Comparison of ENCODE assay signal across 1 cellular context in the genomic region with DNA sequence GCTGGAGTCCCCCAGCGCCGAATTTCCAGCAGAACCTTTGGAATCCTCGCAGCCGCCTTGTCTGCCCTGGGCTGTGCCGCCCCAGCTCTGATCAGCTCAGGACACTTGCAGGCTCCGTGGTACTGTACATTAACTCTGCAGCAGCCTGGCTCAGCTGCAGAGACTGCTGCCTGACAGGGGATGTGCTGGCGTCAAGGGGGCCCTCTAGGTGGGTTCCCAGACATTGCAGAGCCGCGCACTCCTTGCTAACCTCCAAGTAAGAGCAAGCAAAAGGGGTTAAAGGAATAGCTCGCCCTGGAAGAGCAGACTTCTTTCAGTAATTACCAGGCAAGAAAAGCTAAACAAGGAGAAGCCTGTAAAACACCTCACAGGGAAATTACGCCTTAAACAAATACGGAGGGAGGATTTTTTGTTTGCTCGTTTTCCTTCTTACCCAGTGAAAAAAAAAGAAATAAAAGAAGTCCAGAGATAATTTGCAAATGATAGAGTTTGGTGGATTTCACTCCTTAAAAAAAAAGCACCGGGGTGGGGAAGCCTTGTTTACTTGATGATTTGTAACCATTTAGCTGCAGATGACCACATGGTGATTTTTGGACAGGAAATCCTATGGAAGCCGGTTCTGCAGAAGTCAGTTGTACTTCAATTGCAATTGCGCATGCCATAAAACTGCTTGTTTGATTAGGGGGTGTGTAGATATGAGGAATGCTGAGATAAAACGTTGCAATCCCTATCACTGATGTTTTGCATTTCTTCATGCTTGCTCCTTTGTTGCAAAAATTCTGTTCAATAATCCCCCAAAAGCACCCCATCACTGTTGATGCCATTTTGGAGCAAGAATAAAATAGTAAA.
TF ChIP-seq lines count a peak whose summit lies in the region.

No MANE protein-coding gene starts in this region.

TF ChIP-seq in HEK293, 187 proteins besides CTCF, POLR2A, EP300 and RAD21 (continued from another document and continues in another):
- no peak for TF ChIP-seq ZNF292 (tag by site-specific recombination; IDR thresholded peaks at IDR 0.05; ENCODE audit: borderline replicate concordance, low read depth)
- TF ChIP-seq ZNF274 (IDR thresholded peaks at IDR 0.05; ENCODE audit: low read length): no peak
- TF ChIP-seq ZNF274 (tag by site-specific recombination; IDR thresholded peaks at IDR 0.05; ENCODE audit: borderline replicate concordance): no peak
- TF ChIP-seq ZNF404 (tag by site-specific recombination; IDR thresholded peaks at IDR 0.05): no peak
- 0 out of 2 replicates have a peak, but pooled peaks have one; percentile 23 for TF ChIP-seq ZXDB (tag by site-specific recombination; IDR thresholded peaks at IDR 0.05)
- TF ChIP-seq ZBTB17 (tag by site-specific recombination; IDR thresholded peaks at IDR 0.05): peak; percentile 72
- no peak for TF ChIP-seq ZNF791 (tag by site-specific recombination; IDR thresholded peaks at IDR 0.05)
- TF ChIP-seq ZNF555 (tag by site-specific recombination; conservative IDR thresholded peaks at IDR 0.05): no peak
- TF ChIP-seq KLF7 (tag by site-specific recombination; IDR thresholded peaks at IDR 0.05; ENCODE audit: borderline replicate concordance): no peak
- TF ChIP-seq, protein P1, sequence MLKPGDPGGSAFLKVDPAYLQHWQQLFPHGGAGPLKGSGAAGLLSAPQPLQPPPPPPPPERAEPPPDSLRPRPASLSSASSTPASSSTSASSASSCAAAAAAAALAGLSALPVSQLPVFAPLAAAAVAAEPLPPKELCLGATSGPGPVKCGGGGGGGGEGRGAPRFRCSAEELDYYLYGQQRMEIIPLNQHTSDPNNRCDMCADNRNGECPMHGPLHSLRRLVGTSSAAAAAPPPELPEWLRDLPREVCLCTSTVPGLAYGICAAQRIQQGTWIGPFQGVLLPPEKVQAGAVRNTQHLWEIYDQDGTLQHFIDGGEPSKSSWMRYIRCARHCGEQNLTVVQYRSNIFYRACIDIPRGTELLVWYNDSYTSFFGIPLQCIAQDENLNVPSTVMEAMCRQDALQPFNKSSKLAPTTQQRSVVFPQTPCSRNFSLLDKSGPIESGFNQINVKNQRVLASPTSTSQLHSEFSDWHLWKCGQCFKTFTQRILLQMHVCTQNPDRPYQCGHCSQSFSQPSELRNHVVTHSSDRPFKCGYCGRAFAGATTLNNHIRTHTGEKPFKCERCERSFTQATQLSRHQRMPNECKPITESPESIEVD (tag by site-specific recombination; IDR thresholded peaks at IDR 0.05): peak; percentile 75
- no peak for TF ChIP-seq KLF9 (tag by site-specific recombination; IDR thresholded peaks at IDR 0.05; ENCODE audit: low read depth)
- peak; percentile 94 for TF ChIP-seq ZNF341 (tag by site-specific recombination; IDR thresholded peaks at IDR 0.05; ENCODE audit: low read depth)
- TF ChIP-seq ZNF610 (tag by site-specific recombination; IDR thresholded peaks at IDR 0.05; ENCODE audit: borderline replicate concordance): 0 out of 2 replicates have a peak, but pooled peaks have one; percentile 41
- TF ChIP-seq ZNF776 (tag by site-specific recombination; IDR thresholded peaks at IDR 0.05; ENCODE audit: borderline replicate concordance): no peak
- no peak for TF ChIP-seq ZNF311 (tag by site-specific recombination; IDR thresholded peaks at IDR 0.05; ENCODE audit: borderline replicate concordance)
- TF ChIP-seq SETDB1 (IDR thresholded peaks at IDR 0.05; ENCODE audit: insufficient read length, low read length): no peak
- TF ChIP-seq, protein P2, sequence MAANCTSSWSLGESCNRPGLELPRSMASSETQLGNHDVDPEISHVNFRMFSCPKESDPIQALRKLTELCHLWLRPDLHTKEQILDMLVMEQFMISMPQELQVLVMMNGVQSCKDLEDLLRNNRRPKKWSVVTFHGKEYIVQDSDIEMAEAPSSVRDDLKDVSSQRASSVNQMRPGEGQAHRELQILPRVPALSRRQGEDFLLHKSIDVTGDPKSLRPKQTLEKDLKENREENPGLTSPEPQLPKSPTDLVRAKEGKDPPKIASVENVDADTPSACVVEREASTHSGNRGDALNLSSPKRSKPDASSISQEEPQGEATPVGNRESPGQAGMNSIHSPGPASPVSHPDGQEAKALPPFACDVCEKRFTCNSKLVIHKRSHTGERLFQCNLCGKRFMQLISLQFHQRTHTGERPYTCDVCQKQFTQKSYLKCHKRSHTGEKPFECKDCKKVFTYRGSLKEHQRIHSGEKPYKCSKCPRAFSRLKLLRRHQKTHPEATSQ (tag by site-specific recombination; IDR thresholded peaks at IDR 0.05): no peak
- TF ChIP-seq ZNF623 (tag by site-specific recombination; IDR thresholded peaks at IDR 0.05): no peak
- TF ChIP-seq ZNF837 (tag by site-specific recombination; IDR thresholded peaks at IDR 0.05): no peak
- no peak for TF ChIP-seq ZNF133 (tag by site-specific recombination; IDR thresholded peaks at IDR 0.05)
- no peak for TF ChIP-seq ZNF24 (tag by site-specific recombination; IDR thresholded peaks at IDR 0.05)
- no peak for TF ChIP-seq ZNF654 (tag by site-specific recombination; IDR thresholded peaks at IDR 0.05; ENCODE audit: low read depth)
- no peak for TF ChIP-seq ZFP41 (tag by site-specific recombination; IDR thresholded peaks at IDR 0.05; ENCODE audit: borderline replicate concordance)
- no peak for TF ChIP-seq EGR2 (tag by site-specific recombination; IDR thresholded peaks at IDR 0.05; ENCODE audit: low read depth)
- TF ChIP-seq, protein P3, sequence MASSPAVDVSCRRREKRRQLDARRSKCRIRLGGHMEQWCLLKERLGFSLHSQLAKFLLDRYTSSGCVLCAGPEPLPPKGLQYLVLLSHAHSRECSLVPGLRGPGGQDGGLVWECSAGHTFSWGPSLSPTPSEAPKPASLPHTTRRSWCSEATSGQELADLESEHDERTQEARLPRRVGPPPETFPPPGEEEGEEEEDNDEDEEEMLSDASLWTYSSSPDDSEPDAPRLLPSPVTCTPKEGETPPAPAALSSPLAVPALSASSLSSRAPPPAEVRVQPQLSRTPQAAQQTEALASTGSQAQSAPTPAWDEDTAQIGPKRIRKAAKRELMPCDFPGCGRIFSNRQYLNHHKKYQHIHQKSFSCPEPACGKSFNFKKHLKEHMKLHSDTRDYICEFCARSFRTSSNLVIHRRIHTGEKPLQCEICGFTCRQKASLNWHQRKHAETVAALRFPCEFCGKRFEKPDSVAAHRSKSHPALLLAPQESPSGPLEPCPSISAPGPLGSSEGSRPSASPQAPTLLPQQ (tag by site-specific recombination; IDR thresholded peaks at IDR 0.05): no peak
- TF ChIP-seq, protein P4, sequence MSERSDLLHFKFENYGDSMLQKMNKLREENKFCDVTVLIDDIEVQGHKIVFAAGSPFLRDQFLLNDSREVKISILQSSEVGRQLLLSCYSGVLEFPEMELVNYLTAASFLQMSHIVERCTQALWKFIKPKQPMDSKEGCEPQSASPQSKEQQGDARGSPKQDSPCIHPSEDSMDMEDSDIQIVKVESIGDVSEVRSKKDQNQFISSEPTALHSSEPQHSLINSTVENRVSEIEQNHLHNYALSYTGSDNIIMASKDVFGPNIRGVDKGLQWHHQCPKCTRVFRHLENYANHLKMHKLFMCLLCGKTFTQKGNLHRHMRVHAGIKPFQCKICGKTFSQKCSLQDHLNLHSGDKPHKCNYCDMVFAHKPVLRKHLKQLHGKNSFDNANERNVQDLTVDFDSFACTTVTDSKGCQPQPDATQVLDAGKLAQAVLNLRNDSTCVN (tag by site-specific recombination; optimal IDR thresholded peaks at IDR 0.05): no peak
- TF ChIP-seq ZNF335 (tag by site-specific recombination; conservative IDR thresholded peaks at IDR 0.05): peak; percentile 78
- peak; percentile 27; the same call in 1 of the 2 replicates for TF ChIP-seq FEZF1 (tag by site-specific recombination; IDR thresholded peaks at IDR 0.05)
- TF ChIP-seq, protein P5, sequence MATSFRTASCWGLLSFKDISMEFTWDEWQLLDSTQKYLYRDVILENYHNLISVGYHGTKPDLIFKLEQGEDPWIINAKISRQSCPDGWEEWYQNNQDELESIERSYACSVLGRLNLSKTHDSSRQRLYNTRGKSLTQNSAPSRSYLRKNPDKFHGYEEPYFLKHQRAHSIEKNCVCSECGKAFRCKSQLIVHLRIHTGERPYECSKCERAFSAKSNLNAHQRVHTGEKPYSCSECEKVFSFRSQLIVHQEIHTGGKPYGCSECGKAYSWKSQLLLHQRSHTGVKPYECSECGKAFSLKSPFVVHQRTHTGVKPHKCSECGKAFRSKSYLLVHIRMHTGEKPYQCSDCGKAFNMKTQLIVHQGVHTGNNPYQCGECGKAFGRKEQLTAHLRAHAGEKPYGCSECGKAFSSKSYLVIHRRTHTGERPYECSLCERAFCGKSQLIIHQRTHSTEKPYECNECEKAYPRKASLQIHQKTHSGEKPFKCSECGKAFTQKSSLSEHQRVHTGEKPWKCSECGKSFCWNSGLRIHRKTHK (tag by site-specific recombination; IDR thresholded peaks at IDR 0.05): no peak
- TF ChIP-seq, protein P6, sequence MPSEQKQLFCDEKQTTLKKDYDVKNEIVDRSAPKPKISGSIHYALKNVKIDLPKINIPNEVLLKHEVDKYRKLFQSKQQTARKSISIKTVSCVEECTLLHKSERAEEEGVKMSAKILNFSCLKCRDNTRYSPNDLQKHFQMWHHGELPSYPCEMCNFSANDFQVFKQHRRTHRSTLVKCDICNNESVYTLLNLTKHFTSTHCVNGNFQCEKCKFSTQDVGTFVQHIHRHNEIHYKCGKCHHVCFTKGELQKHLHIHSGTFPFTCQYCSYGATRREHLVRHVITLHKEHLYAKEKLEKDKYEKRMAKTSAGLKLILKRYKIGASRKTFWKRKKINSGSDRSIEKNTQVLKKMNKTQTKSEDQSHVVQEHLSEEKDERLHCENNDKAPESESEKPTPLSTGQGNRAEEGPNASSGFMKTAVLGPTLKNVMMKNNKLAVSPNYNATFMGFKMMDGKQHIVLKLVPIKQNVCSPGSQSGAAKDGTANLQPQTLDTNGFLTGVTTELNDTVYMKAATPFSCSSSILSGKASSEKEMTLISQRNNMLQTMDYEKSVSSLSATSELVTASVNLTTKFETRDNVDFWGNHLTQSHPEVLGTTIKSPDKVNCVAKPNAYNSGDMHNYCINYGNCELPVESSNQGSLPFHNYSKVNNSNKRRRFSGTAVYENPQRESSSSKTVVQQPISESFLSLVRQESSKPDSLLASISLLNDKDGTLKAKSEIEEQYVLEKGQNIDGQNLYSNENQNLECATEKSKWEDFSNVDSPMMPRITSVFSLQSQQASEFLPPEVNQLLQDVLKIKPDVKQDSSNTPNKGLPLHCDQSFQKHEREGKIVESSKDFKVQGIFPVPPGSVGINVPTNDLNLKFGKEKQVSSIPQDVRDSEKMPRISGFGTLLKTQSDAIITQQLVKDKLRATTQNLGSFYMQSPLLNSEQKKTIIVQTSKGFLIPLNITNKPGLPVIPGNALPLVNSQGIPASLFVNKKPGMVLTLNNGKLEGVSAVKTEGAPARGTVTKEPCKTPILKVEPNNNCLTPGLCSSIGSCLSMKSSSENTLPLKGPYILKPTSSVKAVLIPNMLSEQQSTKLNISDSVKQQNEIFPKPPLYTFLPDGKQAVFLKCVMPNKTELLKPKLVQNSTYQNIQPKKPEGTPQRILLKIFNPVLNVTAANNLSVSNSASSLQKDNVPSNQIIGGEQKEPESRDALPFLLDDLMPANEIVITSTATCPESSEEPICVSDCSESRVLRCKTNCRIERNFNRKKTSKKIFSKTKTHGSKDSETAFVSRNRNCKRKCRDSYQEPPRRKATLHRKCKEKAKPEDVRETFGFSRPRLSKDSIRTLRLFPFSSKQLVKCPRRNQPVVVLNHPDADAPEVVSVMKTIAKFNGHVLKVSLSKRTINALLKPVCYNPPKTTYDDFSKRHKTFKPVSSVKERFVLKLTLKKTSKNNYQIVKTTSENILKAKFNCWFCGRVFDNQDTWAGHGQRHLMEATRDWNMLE (tag by site-specific recombination; conservative IDR thresholded peaks at IDR 0.05; ENCODE audit: low read depth): no peak
- 0 out of 2 replicates have a peak, but pooled peaks have one; percentile 11 for TF ChIP-seq PRDM1 (tag by site-specific recombination; IDR thresholded peaks at IDR 0.05)
- no peak for TF ChIP-seq GLI4 (tag by site-specific recombination; IDR thresholded peaks at IDR 0.05)
- TF ChIP-seq KLF10 (tag by site-specific recombination; IDR thresholded peaks at IDR 0.05): no peak
- TF ChIP-seq, protein P7, sequence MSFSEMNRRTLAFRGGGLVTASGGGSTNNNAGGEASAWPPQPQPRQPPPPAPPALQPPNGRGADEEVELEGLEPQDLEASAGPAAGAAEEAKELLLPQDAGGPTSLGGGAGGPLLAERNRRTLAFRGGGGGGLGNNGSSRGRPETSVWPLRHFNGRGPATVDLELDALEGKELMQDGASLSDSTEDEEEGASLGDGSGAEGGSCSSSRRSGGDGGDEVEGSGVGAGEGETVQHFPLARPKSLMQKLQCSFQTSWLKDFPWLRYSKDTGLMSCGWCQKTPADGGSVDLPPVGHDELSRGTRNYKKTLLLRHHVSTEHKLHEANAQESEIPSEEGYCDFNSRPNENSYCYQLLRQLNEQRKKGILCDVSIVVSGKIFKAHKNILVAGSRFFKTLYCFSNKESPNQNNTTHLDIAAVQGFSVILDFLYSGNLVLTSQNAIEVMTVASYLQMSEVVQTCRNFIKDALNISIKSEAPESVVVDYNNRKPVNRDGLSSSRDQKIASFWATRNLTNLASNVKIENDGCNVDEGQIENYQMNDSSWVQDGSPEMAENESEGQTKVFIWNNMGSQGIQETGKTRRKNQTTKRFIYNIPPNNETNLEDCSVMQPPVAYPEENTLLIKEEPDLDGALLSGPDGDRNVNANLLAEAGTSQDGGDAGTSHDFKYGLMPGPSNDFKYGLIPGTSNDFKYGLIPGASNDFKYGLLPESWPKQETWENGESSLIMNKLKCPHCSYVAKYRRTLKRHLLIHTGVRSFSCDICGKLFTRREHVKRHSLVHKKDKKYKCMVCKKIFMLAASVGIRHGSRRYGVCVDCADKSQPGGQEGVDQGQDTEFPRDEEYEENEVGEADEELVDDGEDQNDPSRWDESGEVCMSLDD (tag by site-specific recombination; IDR thresholded peaks at IDR 0.05): no peak
- no peak for TF ChIP-seq ZNF624 (tag by site-specific recombination; IDR thresholded peaks at IDR 0.05)
- no peak for TF ChIP-seq ZNF266 (tag by site-specific recombination; IDR thresholded peaks at IDR 0.05; ENCODE audit: low read depth)
- TF ChIP-seq ZNF626 (tag by site-specific recombination; IDR thresholded peaks at IDR 0.05): no peak
- TF ChIP-seq, protein P8, sequence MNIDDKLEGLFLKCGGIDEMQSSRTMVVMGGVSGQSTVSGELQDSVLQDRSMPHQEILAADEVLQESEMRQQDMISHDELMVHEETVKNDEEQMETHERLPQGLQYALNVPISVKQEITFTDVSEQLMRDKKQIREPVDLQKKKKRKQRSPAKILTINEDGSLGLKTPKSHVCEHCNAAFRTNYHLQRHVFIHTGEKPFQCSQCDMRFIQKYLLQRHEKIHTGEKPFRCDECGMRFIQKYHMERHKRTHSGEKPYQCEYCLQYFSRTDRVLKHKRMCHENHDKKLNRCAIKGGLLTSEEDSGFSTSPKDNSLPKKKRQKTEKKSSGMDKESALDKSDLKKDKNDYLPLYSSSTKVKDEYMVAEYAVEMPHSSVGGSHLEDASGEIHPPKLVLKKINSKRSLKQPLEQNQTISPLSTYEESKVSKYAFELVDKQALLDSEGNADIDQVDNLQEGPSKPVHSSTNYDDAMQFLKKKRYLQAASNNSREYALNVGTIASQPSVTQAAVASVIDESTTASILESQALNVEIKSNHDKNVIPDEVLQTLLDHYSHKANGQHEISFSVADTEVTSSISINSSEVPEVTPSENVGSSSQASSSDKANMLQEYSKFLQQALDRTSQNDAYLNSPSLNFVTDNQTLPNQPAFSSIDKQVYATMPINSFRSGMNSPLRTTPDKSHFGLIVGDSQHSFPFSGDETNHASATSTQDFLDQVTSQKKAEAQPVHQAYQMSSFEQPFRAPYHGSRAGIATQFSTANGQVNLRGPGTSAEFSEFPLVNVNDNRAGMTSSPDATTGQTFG (tag by site-specific recombination; IDR thresholded peaks at IDR 0.05; ENCODE audit: borderline replicate concordance): no peak
- no peak for TF ChIP-seq ZNF302 (tag by site-specific recombination; IDR thresholded peaks at IDR 0.05; ENCODE audit: low read depth)
- no peak for TF ChIP-seq ZNF560 (tag by site-specific recombination; IDR thresholded peaks at IDR 0.05; ENCODE audit: borderline replicate concordance)
- TF ChIP-seq ZNF157 (tag by site-specific recombination; IDR thresholded peaks at IDR 0.05): no peak
- peak; percentile 76 for TF ChIP-seq ZNF600 (tag by site-specific recombination; IDR thresholded peaks at IDR 0.05)
